1 cellular context compared by ENCODE assay signal in the genomic region with DNA sequence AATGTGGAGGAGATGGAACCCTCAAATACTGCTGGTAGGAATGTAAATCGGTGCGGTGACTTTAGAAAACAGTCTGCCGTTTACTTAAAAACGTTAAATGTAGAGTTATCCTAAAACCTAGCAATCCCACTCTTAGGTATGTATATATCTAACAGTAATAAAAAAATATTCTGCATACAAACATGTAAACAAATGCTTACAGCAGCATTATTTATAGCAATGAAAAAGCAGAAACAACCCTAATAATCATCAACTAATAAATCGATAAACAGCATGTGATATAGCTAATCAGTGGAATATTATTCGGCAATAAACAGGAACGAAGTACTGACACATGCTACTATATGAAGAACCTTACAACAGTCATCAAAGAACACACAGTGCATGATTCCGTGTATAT.
TF ChIP-seq lines count a peak whose summit lies in the region.

No MANE protein-coding gene starts in this region.

TF ChIP-seq in A549, 52 proteins besides CTCF, POLR2A, EP300 and RAD21:
- TF ChIP-seq, protein P1, sequence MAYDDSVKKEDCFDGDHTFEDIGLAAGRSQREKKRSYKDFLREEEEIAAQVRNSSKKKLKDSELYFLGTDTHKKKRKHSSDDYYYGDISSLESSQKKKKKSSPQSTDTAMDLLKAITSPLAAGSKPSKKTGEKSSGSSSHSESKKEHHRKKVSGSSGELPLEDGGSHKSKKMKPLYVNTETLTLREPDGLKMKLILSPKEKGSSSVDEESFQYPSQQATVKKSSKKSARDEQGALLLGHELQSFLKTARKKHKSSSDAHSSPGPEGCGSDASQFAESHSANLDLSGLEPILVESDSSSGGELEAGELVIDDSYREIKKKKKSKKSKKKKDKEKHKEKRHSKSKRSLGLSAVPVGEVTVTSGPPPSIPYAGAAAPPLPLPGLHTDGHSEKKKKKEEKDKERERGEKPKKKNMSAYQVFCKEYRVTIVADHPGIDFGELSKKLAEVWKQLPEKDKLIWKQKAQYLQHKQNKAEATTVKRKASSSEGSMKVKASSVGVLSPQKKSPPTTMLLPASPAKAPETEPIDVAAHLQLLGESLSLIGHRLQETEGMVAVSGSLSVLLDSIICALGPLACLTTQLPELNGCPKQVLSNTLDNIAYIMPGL (CRISPR knock-in tag; IDR thresholded peaks at IDR 0.05; ENCODE audit: borderline replicate concordance): no peak
- TF ChIP-seq MAFK (IDR thresholded peaks at IDR 0.05; ENCODE audit: partially characterized antibody): peak; percentile 20
- TF ChIP-seq, protein P2, sequence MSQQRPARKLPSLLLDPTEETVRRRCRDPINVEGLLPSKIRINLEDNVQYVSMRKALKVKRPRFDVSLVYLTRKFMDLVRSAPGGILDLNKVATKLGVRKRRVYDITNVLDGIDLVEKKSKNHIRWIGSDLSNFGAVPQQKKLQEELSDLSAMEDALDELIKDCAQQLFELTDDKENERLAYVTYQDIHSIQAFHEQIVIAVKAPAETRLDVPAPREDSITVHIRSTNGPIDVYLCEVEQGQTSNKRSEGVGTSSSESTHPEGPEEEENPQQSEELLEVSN (IDR thresholded peaks at IDR 0.05; ENCODE audit: borderline replicate concordance, low read depth): no peak
